ENCODE assay signal across 19 cellular contexts in genomic region chr12:32397703-32398102, GRCh38. TPM values are rescaled to one million over a fixed set of nuclear protein-coding genes. Genes with fewer than 3 reads are reported as not detected.
DNase-seq lines count a peak whose midpoint lies in the region; ATAC-seq and TF ChIP-seq lines count a peak whose summit lies in the region.
"Had no signal": no experiment of that assay in that cellular context is flagged by ENCODE, and none has a peak within 500 bp of the region (broad histone marks: within the 10 kb centered on the region; RNA-seq: fewer than 3 reads in every experiment).

No MANE protein-coding gene starts in this region.

- no peak overlapping the region for H3K27ac ChIP-seq in CD8-positive, alpha-beta T cell (ENCODE audit: low read depth, low read length)
- peak overlapping the region in 1 of 2 donors; percentile 90 for H3K27ac ChIP-seq in breast epithelium

- H3K4me1 ChIP-seq in CD8-positive, alpha-beta T cell (ENCODE audit: insufficient read depth, low read length): peaks cover 2% of the 10 kb centered on the region
- H3K4me1 ChIP-seq in breast epithelium: no peaks in the 10 kb centered on the region

- POLR2A ChIA-PET in CD8-positive, alpha-beta T cell (lab: Charles Lee): no interaction called here

- no peaks in the 10 kb centered on the region for H3K36me3 ChIP-seq in CD8-positive, alpha-beta T cell (ENCODE audit: insufficient read depth, low read length)
- H3K36me3 ChIP-seq in H7 (replicated peaks; ENCODE audit: control insufficient read depth, insufficient read depth, low read length) (no peaks in the 10 kb centered on the region; the same call in none of the 2 replicates), breast epithelium (no peaks in the 10 kb centered on the region)
- H3K36me3 ChIP-seq: sigmoid colon had no signal

- CTCF ChIA-PET in CD8-positive, alpha-beta T cell (lab: Charles Lee): no interaction called here

- no peaks in the 10 kb centered on the region for H3K9me3 Mint-ChIP-seq in CD8-positive, alpha-beta T cell
- no peaks in the 10 kb centered on the region for H3K9me3 Mint-ChIP-seq in immature natural killer cell
- H3K9me3 Mint-ChIP-seq: central memory CD8-positive, alpha-beta T cell had no signal

- H3K4me3 ChIP-seq in CD8-positive, alpha-beta T cell (ENCODE audit: low read depth, low read length): no peak overlapping the region
- H3K4me3 ChIP-seq in H7 (ENCODE audit: insufficient read depth, low read depth, low read length) (no peak overlapping the region), breast epithelium (no peak overlapping the region)
- H3K4me3 ChIP-seq: sigmoid colon had no signal

- TF ChIP-seq CTCF in CD8-positive, alpha-beta T cell (IDR thresholded peaks at IDR 0.05): no peak
- no peak for TF ChIP-seq CTCF in breast epithelium (IDR thresholded peaks at IDR 0.05)

- no peaks in the 10 kb centered on the region for H3K36me3 Mint-ChIP-seq in CD8-positive, alpha-beta T cell
- H3K36me3 Mint-ChIP-seq in immature natural killer cell: no peaks in the 10 kb centered on the region

- H3K27ac Mint-ChIP-seq in CD8-positive, alpha-beta T cell: no peak overlapping the region
- H3K27ac Mint-ChIP-seq in immature natural killer cell: no peak overlapping the region
- H3K27ac Mint-ChIP-seq: activated CD8-positive, alpha-beta T cell treated with anti-CD3 and anti-CD28 coated beads, Interleukin-2, amount 10 ng/mL, durations not matched to agents 7 days and 5 days had no signal

- intact Hi-C loops in CD8-positive, alpha-beta T cell (cut with DNase I, micrococcal nuclease): no loop called here
- intact Hi-C loops in breast epithelium (cut with DNase I; ENCODE audit: low total_unique reads): no loop called here

- no peaks in the 10 kb centered on the region for H3K27me3 ChIP-seq in CD8-positive, alpha-beta T cell (ENCODE audit: insufficient read depth, low read length)
- H3K27me3 ChIP-seq in H7 (ENCODE audit: control insufficient read depth, insufficient read depth, low read length) (no peaks in the 10 kb centered on the region), breast epithelium (no peaks in the 10 kb centered on the region)

- DNase-seq in CD8-positive, alpha-beta T cell: no peak
- DNase-seq in H7 (peak; percentile 54), NCI-H345 (lab: John Stamatoyannopoulos, UW) (peak; percentile 45), immature natural killer cell (no peak), breast epithelium (ENCODE audit: low spot score in 2 of 2) (no peak), UCSD-AML1 (lab: John Stamatoyannopoulos, UW; ENCODE audit: unreplicated experiment) (no peak), glomerular visceral epithelial cell (ENCODE audit: extremely low spot score) (no peak)
- no peak for DNase-seq in activated CD4-positive, alpha-beta T cell treated with anti-CD3 and anti-CD28 coated beads, Interleukin-2, amount 50 U/mL, for 1 hour
- DNase-seq: activated CD8-positive, alpha-beta T cell treated with anti-CD3 and anti-CD28 coated beads, Interleukin-2, amount 10 ng/mL, durations not matched to agents 7 days and 5 days; effector CD8-positive, alpha-beta T cell; kidney glomerular epithelial cell; midbrain; NCI-H1930; RPMI8226; sigmoid colon; stimulated activated CD4-positive, alpha-beta T cell treated with anti-CD3 and anti-CD28 coated beads, Interleukin-2, amount 100 ng/mL, for 24 hours; substantia nigra; SW 1271 had no signal

- peaks cover 17% of the 10 kb centered on the region for H3K4me1 Mint-ChIP-seq in CD8-positive, alpha-beta T cell (ENCODE audit: low read depth)
- peaks cover 13% of the 10 kb centered on the region in 2 donors for H3K4me1 Mint-ChIP-seq in immature natural killer cell

- H3K9me3 ChIP-seq in CD8-positive, alpha-beta T cell (ENCODE audit: low read length): no peaks in the 10 kb centered on the region
- no peaks in the 10 kb centered on the region for H3K9me3 ChIP-seq in breast epithelium
- H3K9me3 ChIP-seq: sigmoid colon had no signal

- H3K27me3 Mint-ChIP-seq in CD8-positive, alpha-beta T cell (ENCODE audit: low read depth): peaks cover 32% of the 10 kb centered on the region
- H3K27me3 Mint-ChIP-seq in immature natural killer cell (ENCODE audit: low read depth in 3 of 3): peaks cover 2 to 11% (median 8%) of the 10 kb centered on the region in 3 donors

- no peak for ATAC-seq in CD8-positive, alpha-beta T cell
- ATAC-seq: activated CD8-positive, alpha-beta T cell treated with anti-CD3 and anti-CD28 coated beads, Interleukin-2, amount 10 ng/mL, durations not matched to agents 7 days and 5 days had no signal

- H3K4me3 Mint-ChIP-seq in CD8-positive, alpha-beta T cell: peak overlapping the region; percentile 27
- H3K4me3 Mint-ChIP-seq in immature natural killer cell: peak overlapping the region in 3 of 5 donors; percentile 44 to 54 (median 48)
- H3K4me3 Mint-ChIP-seq: activated CD8-positive, alpha-beta T cell treated with anti-CD3 and anti-CD28 coated beads, Interleukin-2, amount 10 ng/mL, durations not matched to agents 7 days and 5 days had no signal

- no peak for TF ChIP-seq POLR2A in breast epithelium (IDR thresholded peaks at IDR 0.05)

RNA-seq across cellular contexts. Expression of gene FGD4, which starts 1.7 kb away (rescaled TPM):
- total RNA-seq in CD8-positive, alpha-beta T cell: under 1 TPM in 1 of 2 experiments, not detected in 1; 0.31 TPM
- 24.0 and 36.5 TPM in 2 replicates for total RNA-seq in H7 (2014; rRNA removed; shearing (Covaris generic))
- polyA plus RNA-seq in immature natural killer cell: 1 to 10 TPM in 1 of 3 donors, under 1 TPM in 2; 0.12 to 2.3 (median 0.39) TPM
- total RNA-seq in breast epithelium: 10 to 100 TPM; 50.5 to 57.8 (median 56.3) TPM

Comparison
In these comparisons a context has a peak if more than half of its experiments do, and no peak if none do; other contexts are left out.
1. DNase-seq: peak in H7 (single experiment) and NCI-H345 (single experiment); none in CD8-positive, alpha-beta T cell (0 of 7), immature natural killer cell (0 of 3), breast epithelium (0 of 2), activated CD4-positive, alpha-beta T cell treated with anti-CD3 and anti-CD28 coated beads, Interleukin-2, amount 50 U/mL, for 1 hour (single experiment), UCSD-AML1 (single experiment) and glomerular visceral epithelial cell (single experiment).
2. RNA of gene FGD4, which starts 1.7 kb away (total RNA-seq): 50.5 to 57.8 TPM in breast epithelium and 24.0 to 36.5 TPM in H7; 0.31 TPM in CD8-positive, alpha-beta T cell; every median in the first group is over 10 times any median in the second.